ENCODE assay signal across 23 cellular contexts in the genomic region with DNA sequence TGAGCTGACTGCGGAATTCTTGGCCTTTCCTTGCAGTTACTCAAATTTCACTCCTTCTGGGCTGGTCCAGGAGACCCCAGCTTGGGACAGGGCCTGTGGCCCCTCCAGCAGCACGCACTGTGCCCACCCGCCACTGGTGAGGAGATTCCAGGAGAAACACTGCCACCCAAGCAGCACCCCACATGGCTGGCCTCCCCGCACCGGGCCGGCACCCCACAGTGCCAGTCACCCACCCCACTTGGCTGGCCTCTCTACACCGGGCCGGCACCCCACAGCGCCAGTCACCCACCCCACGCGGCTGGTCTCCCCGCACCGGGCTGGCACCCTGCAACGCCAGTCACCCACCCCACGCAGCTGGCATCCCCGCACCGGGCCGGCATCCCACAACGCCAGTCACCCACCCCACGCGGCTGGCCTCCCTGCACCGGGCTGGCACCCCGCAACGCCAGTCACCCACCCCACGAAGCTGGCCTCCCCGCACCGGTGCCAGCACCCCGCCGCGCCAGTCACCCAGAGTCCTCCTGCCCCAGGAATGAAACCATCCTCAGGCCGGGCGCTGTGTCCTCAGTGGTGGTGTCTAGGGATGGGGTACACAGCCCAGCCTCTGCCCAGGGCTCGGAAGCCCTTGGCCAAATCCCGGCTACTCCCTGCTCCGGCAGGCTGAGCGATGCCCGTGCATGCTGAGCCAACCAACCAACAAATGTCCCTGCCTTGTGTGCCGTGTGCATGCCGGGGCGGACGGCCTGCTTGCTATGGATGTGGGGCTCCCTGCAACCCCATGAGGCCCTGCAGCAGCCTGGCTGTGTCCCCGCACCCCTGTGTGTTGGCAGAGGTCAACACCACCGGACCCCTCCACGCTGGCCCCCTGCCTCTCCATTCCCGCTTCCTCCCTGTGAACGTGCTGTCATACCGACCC. TPM values are rescaled to one million over a fixed set of nuclear protein-coding genes. Genes with fewer than 3 reads are reported as not detected.
"Had no signal": no experiment of that assay in that cellular context is flagged by ENCODE, and none has a peak within 500 bp of the region (broad histone marks: within the 10 kb centered on the region; RNA-seq: fewer than 3 reads in every experiment).

No MANE protein-coding gene starts in this region.

- H3K4me3 Mint-ChIP-seq: activated CD4-positive, alpha-beta memory T cell treated with anti-CD3 and anti-CD28 coated beads for 36 hours; activated CD8-positive, alpha-beta memory T cell treated with anti-CD3 and anti-CD28 coated beads, Interleukin-2, amount 10 ng/mL, durations not matched to agents 7 days and 5 days; neural crest cell; T-cell had no signal

- ATAC-seq: activated CD8-positive, alpha-beta memory T cell treated with anti-CD3 and anti-CD28 coated beads, Interleukin-2, amount 10 ng/mL, durations not matched to agents 7 days and 5 days; gastrocnemius medialis; left lung; pancreas had no signal

- H3K4me2 ChIP-seq: SK-N-SH had no signal

- H3K4me1 ChIP-seq: gastrocnemius medialis, left lung, pancreas had no signal

- FAIRE-seq: astrocyte, bronchial epithelial cell, kidney, pancreas had no signal

- H3K36me3 Mint-ChIP-seq: activated CD4-positive, alpha-beta memory T cell treated with anti-CD3 and anti-CD28 coated beads for 36 hours; activated CD8-positive, alpha-beta memory T cell treated with anti-CD3 and anti-CD28 coated beads, Interleukin-2, amount 10 ng/mL, durations not matched to agents 7 days and 5 days; T-cell had no signal

- H3K9me3 ChIP-seq: gastrocnemius medialis, left lung, pancreas, SK-N-SH, tibial artery had no signal

- H3K36me3 ChIP-seq: gastrocnemius medialis, heart right ventricle, left lung, pancreas, tibial artery had no signal

- H3K27ac ChIP-seq: dorsolateral prefrontal cortex, gastrocnemius medialis, heart right ventricle, left lung, pancreas, tibial artery had no signal

- DNase-seq: activated CD4-positive, alpha-beta memory T cell treated with anti-CD3 and anti-CD28 coated beads for 36 hours; activated CD4-positive, alpha-beta T cell treated with anti-CD3 and anti-CD28 coated beads for 1 hour; activated CD8-positive, alpha-beta memory T cell treated with anti-CD3 and anti-CD28 coated beads, Interleukin-2, amount 10 ng/mL, durations not matched to agents 7 days and 5 days; activated naive CD4-positive, alpha-beta T cell treated with anti-CD3 and anti-CD28 coated beads, Interleukin-2, amount 50 U/mL, for 16 hours; activated T-cell treated with anti-CD3 and anti-CD28 coated beads, Interleukin-2, amount 50 U/mL, for 1 hour; erythroblast; gastrocnemius medialis; heart right ventricle; kidney; left lung; pancreas; SK-N-SH; stimulated activated CD4-positive, alpha-beta T cell treated with anti-CD3 and anti-CD28 coated beads, Interleukin-12 subunit alpha, Interleukin-12 subunit beta, amount 100 ng/mL, for 4 hours; stimulated activated CD4-positive, alpha-beta T cell treated with anti-CD3 and anti-CD28 coated beads, Interleukin-2, amount 100 ng/mL, for 24 hours; T-cell; T-helper 9 cell had no signal

- H3K4me3 ChIP-seq: dorsolateral prefrontal cortex, gastrocnemius medialis, heart right ventricle, left lung, pancreas, tibial artery had no signal

- H3K4me1 Mint-ChIP-seq: activated CD8-positive, alpha-beta memory T cell treated with anti-CD3 and anti-CD28 coated beads, Interleukin-2, amount 10 ng/mL, durations not matched to agents 7 days and 5 days; T-cell had no signal

- H3K9me3 Mint-ChIP-seq: activated CD4-positive, alpha-beta memory T cell treated with anti-CD3 and anti-CD28 coated beads for 36 hours; activated T-helper 2 cell treated with anti-CD3 and anti-CD28 coated beads, Interferon-gamma antibody, Interleukin-2, Interleukin-4, amounts not matched to agents 10 μg/mL and 5 μg/mL and 100 μg/mL, durations not matched to agents 14 hours and 24 hours and 36 hours; neural crest cell; T-cell had no signal

- H3K27ac Mint-ChIP-seq: activated CD4-positive, alpha-beta memory T cell treated with anti-CD3 and anti-CD28 coated beads for 36 hours; activated CD8-positive, alpha-beta memory T cell treated with anti-CD3 and anti-CD28 coated beads, Interleukin-2, amount 10 ng/mL, durations not matched to agents 7 days and 5 days; activated T-helper 2 cell treated with anti-CD3 and anti-CD28 coated beads, Interferon-gamma antibody, Interleukin-2, Interleukin-4, amounts not matched to agents 10 μg/mL and 5 μg/mL and 100 μg/mL, durations not matched to agents 14 hours and 24 hours and 36 hours had no signal

- H3K9ac ChIP-seq: SK-N-SH had no signal

RNA-seq across cellular contexts. Expression of a gene that starts 38.6 kb away (rescaled TPM):
- total RNA-seq: activated CD4-positive, alpha-beta memory T cell treated with anti-CD3 and anti-CD28 coated beads for 36 hours; activated CD8-positive, alpha-beta memory T cell treated with anti-CD3 and anti-CD28 coated beads, Interleukin-2, amount 10 ng/mL, durations not matched to agents 7 days and 5 days; activated T-helper 2 cell treated with anti-CD3 and anti-CD28 coated beads, Interferon-gamma antibody, Interleukin-2, Interleukin-4, amounts not matched to agents 10 μg/mL and 5 μg/mL and 100 μg/mL, durations not matched to agents 14 hours and 24 hours and 36 hours; astrocyte; bronchial epithelial cell; gastrocnemius medialis; neural crest cell; T-cell had no signal

RNA-seq across cellular contexts. Expression of a gene that starts 53.0 kb away (rescaled TPM):
- total RNA-seq: activated CD4-positive, alpha-beta memory T cell treated with anti-CD3 and anti-CD28 coated beads for 36 hours; activated CD8-positive, alpha-beta memory T cell treated with anti-CD3 and anti-CD28 coated beads, Interleukin-2, amount 10 ng/mL, durations not matched to agents 7 days and 5 days; activated T-helper 2 cell treated with anti-CD3 and anti-CD28 coated beads, Interferon-gamma antibody, Interleukin-2, Interleukin-4, amounts not matched to agents 10 μg/mL and 5 μg/mL and 100 μg/mL, durations not matched to agents 14 hours and 24 hours and 36 hours; astrocyte; bronchial epithelial cell; dorsolateral prefrontal cortex; gastrocnemius medialis; heart right ventricle; kidney; left lung; neural crest cell; pancreas; T-cell had no signal
- polyA plus RNA-seq: adipose tissue, heart right ventricle, pancreas, SK-N-SH had no signal
